1 cellular context compared by ENCODE assay signal in genomic region chr2:169478339-169478738, GRCh38.
TF ChIP-seq lines count a peak whose summit lies in the region.

No MANE protein-coding gene starts in this region.

TF ChIP-seq in GM23338, 12 proteins besides CTCF, POLR2A, EP300 and RAD21 (continued from another document):
- TF ChIP-seq, protein P1, sequence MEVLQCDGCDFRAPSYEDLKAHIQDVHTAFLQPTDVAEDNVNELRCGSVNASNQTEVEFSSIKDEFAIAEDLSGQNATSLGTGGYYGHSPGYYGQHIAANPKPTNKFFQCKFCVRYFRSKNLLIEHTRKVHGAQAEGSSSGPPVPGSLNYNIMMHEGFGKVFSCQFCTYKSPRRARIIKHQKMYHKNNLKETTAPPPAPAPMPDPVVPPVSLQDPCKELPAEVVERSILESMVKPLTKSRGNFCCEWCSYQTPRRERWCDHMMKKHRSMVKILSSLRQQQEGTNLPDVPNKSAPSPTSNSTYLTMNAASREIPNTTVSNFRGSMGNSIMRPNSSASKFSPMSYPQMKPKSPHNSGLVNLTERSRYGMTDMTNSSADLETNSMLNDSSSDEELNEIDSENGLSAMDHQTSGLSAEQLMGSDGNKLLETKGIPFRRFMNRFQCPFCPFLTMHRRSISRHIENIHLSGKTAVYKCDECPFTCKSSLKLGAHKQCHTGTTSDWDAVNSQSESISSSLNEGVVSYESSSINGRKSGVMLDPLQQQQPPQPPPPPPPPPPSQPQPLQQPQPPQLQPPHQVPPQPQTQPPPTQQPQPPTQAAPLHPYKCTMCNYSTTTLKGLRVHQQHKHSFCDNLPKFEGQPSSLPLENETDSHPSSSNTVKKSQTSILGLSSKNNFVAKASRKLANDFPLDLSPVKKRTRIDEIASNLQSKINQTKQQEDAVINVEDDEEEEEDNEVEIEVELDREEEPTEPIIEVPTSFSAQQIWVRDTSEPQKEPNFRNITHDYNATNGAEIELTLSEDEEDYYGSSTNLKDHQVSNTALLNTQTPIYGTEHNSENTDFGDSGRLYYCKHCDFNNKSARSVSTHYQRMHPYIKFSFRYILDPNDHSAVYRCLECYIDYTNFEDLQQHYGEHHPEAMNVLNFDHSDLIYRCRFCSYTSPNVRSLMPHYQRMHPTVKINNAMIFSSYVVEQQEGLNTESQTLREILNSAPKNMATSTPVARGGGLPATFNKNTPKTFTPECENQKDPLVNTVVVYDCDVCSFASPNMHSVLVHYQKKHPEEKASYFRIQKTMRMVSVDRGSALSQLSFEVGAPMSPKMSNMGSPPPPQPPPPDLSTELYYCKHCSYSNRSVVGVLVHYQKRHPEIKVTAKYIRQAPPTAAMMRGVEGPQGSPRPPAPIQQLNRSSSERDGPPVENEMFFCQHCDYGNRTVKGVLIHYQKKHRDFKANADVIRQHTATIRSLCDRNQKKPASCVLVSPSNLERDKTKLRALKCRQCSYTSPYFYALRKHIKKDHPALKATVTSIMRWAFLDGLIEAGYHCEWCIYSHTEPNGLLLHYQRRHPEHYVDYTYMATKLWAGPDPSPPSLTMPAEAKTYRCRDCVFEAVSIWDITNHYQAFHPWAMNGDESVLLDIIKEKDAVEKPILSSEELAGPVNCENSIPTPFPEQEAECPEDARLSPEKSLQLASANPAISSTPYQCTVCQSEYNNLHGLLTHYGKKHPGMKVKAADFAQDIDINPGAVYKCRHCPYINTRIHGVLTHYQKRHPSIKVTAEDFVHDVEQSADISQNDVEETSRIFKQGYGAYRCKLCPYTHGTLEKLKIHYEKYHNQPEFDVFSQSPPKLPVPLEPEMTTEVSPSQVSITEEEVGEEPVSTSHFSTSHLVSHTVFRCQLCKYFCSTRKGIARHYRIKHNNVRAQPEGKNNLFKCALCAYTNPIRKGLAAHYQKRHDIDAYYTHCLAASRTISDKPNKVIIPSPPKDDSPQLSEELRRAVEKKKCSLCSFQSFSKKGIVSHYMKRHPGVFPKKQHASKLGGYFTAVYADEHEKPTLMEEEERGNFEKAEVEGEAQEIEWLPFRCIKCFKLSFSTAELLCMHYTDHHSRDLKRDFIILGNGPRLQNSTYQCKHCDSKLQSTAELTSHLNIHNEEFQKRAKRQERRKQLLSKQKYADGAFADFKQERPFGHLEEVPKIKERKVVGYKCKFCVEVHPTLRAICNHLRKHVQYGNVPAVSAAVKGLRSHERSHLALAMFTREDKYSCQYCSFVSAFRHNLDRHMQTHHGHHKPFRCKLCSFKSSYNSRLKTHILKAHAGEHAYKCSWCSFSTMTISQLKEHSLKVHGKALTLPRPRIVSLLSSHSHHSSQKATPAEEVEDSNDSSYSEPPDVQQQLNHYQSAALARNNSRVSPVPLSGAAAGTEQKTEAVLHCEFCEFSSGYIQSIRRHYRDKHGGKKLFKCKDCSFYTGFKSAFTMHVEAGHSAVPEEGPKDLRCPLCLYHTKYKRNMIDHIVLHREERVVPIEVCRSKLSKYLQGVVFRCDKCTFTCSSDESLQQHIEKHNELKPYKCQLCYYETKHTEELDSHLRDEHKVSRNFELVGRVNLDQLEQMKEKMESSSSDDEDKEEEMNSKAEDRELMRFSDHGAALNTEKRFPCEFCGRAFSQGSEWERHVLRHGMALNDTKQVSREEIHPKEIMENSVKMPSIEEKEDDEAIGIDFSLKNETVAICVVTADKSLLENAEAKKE (CRISPR knock-in tag; IDR thresholded peaks at IDR 0.05), result no peak
- TF ChIP-seq EZH2phosphoT487 (IDR thresholded peaks at IDR 0.05; ENCODE audit: unreplicated experiment) (no peak), JUNB (IDR thresholded peaks at IDR 0.05; ENCODE audit: unreplicated experiment) (no peak), POLR2AphosphoS5 (IDR thresholded peaks at IDR 0.05; ENCODE audit: low read depth) (no peak), REST (IDR thresholded peaks at IDR 0.05; ENCODE audit: unreplicated experiment) (no peak)
